Comparison of ENCODE assay signal across 8 cellular contexts in genomic region chr20:34215711-34216381, GRCh38. TPM values are rescaled to one million over a fixed set of nuclear protein-coding genes. Genes with fewer than 3 reads are reported as not detected.
DNase-seq lines count a peak whose midpoint lies in the region; ATAC-seq lines count a peak whose summit lies in the region.

No MANE protein-coding gene starts in this region.

- peak; percentile 84 for DNase-seq in H4 (ENCODE audit: low spot score)
- peak; percentile 69 for DNase-seq in NCI-H460 (ENCODE audit: extremely low read depth, low read depth)
- DNase-seq in activated T-cell treated with anti-CD3 and anti-CD28 coated beads for 24 hours (ENCODE audit: low read depth), result peak; percentile 35
- peak; percentile 73 for DNase-seq in mucosa of gallbladder (ENCODE audit: low spot score)
- peak; percentile 2 to 4 for DNase-seq in stimulated activated CD8-positive, alpha-beta memory T cell treated with anti-CD3 and anti-CD28 coated beads, Interleukin-4, amount 100 ng/mL, for 4 hours (ENCODE audit: low read depth in 2 of 2, low spot score in 1 of 2)

- ATAC-seq in esophagus mucosa (peak; percentile 78), HG03175 (IDR thresholded peaks at IDR 0.05; ENCODE audit: unreplicated experiment) (no peak), HG03097 (IDR thresholded peaks at IDR 0.05; ENCODE audit: low FRiP score, unreplicated experiment) (no peak)

RNA-seq across cellular contexts. Expression of gene ASIP, which starts 25.4 kb away (rescaled TPM):
- total RNA-seq in H4 (2014; rRNA removed; shearing (Covaris generic)), result not detected in 2 replicates
- total RNA-seq in NCI-H460 (2014; rRNA removed; shearing (Covaris generic)), result not detected in 2 replicates
- not detected in 2 replicates for polyA plus RNA-seq in NCI-H460 (2014; cell fraction: nucleus; rRNA removed)
- total RNA-seq in esophagus mucosa (not detected), mucosa of gallbladder (not detected)

Comparison
In these comparisons a context has a peak if more than half of its experiments do, and no peak if none do; other contexts are left out.
1. DNase-seq: peak in every context shown above with its lines; median percentile 84 in H4; 73 in mucosa of gallbladder; 69 in NCI-H460; 35 in activated T-cell treated with anti-CD3 and anti-CD28 coated beads for 24 hours; 3 in stimulated activated CD8-positive, alpha-beta memory T cell treated with anti-CD3 and anti-CD28 coated beads, Interleukin-4, amount 100 ng/mL, for 4 hours.